1 cellular context compared by ENCODE assay signal in the genomic region with DNA sequence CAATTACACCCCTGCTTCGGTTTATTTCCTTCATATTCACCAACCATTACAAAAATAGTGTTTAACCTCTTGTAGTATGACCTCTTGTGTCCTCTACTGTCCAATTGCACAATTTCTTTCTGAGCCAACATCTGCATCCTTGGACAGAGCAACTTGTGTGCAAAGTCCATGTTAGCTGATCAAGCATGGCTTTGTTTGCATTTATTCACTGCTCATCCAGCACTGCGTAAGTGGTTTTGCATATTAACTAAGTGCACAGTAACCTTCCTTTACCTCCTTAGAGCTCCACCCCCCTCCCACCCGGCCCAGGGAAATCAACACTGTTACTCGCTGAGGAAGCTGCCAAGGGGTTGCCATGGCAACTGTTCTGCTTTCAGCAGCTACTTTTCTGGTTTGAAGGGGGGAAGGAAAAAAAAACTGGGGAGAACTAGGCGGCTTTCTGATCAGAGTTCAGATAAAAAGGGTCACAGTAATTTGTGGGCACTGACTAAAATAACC.
A peak's percentile ranks its signal among the peaks of the same experiment; 100 is the strongest.
TF ChIP-seq lines count a peak whose summit lies in the region.

No MANE protein-coding gene starts in this region.

TF ChIP-seq in HepG2, 621 proteins besides CTCF, POLR2A, EP300 and RAD21 (continued from another document and continues in another):
- no peak for TF ChIP-seq ZHX1 (CRISPR knock-in tag; IDR thresholded peaks at IDR 0.05; ENCODE audit: low read depth)
- TF ChIP-seq MLXIP (CRISPR knock-in tag; IDR thresholded peaks at IDR 0.05; ENCODE audit: borderline replicate concordance), result no peak
- TF ChIP-seq RXRB (CRISPR knock-in tag; IDR thresholded peaks at IDR 0.05; ENCODE audit: borderline replicate concordance), result peak; percentile 93
- no peak for TF ChIP-seq SMARCC2 (IDR thresholded peaks at IDR 0.05)
- TF ChIP-seq ZNF589 (CRISPR knock-in tag; conservative IDR thresholded peaks at IDR 0.05), result no peak
- TF ChIP-seq KLF12 (CRISPR knock-in tag; IDR thresholded peaks at IDR 0.05; ENCODE audit: borderline replicate concordance), result no peak
- TF ChIP-seq ZNF720 (CRISPR knock-in tag; IDR thresholded peaks at IDR 0.05), result no peak
- no peak for TF ChIP-seq ZNF280B (CRISPR knock-in tag; IDR thresholded peaks at IDR 0.05; ENCODE audit: borderline replicate concordance)
- TF ChIP-seq NR2F6 (IDR thresholded peaks at IDR 0.05), result peak; percentile 87
- peak; percentile 89 for TF ChIP-seq NR2F6 (CRISPR knock-in tag; IDR thresholded peaks at IDR 0.05)
- TF ChIP-seq MBNL3 (CRISPR knock-in tag; conservative IDR thresholded peaks at IDR 0.05), result no peak
- TF ChIP-seq, protein P1, sequence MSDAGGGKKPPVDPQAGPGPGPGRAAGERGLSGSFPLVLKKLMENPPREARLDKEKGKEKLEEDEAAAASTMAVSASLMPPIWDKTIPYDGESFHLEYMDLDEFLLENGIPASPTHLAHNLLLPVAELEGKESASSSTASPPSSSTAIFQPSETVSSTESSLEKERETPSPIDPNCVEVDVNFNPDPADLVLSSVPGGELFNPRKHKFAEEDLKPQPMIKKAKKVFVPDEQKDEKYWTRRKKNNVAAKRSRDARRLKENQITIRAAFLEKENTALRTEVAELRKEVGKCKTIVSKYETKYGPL (CRISPR knock-in tag; IDR thresholded peaks at IDR 0.05), result no peak
- no peak for TF ChIP-seq ARID2 (CRISPR knock-in tag; IDR thresholded peaks at IDR 0.05; ENCODE audit: borderline replicate concordance)
- TF ChIP-seq, protein P2, sequence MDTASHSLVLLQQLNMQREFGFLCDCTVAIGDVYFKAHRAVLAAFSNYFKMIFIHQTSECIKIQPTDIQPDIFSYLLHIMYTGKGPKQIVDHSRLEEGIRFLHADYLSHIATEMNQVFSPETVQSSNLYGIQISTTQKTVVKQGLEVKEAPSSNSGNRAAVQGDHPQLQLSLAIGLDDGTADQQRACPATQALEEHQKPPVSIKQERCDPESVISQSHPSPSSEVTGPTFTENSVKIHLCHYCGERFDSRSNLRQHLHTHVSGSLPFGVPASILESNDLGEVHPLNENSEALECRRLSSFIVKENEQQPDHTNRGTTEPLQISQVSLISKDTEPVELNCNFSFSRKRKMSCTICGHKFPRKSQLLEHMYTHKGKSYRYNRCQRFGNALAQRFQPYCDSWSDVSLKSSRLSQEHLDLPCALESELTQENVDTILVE (CRISPR knock-in tag; IDR thresholded peaks at IDR 0.05), result 0 out of 2 replicates have a peak, but pooled peaks have one; percentile 59
- no peak for TF ChIP-seq ZNF460 (CRISPR knock-in tag; IDR thresholded peaks at IDR 0.05; ENCODE audit: borderline replicate concordance)
- no peak for TF ChIP-seq ADNP (CRISPR knock-in tag; IDR thresholded peaks at IDR 0.05)
- TF ChIP-seq ZNF30 (CRISPR knock-in tag; IDR thresholded peaks at IDR 0.05), result no peak
- TF ChIP-seq PATZ1 (CRISPR knock-in tag; IDR thresholded peaks at IDR 0.05), result peak; percentile 32; the same call in 1 of the 2 replicates
- TF ChIP-seq, protein P3, sequence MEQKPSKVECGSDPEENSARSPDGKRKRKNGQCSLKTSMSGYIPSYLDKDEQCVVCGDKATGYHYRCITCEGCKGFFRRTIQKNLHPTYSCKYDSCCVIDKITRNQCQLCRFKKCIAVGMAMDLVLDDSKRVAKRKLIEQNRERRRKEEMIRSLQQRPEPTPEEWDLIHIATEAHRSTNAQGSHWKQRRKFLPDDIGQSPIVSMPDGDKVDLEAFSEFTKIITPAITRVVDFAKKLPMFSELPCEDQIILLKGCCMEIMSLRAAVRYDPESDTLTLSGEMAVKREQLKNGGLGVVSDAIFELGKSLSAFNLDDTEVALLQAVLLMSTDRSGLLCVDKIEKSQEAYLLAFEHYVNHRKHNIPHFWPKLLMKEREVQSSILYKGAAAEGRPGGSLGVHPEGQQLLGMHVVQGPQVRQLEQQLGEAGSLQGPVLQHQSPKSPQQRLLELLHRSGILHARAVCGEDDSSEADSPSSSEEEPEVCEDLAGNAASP (CRISPR knock-in tag; IDR thresholded peaks at IDR 0.05; ENCODE audit: borderline replicate concordance), result peak; percentile 94; the same call in 1 of the 2 replicates
- TF ChIP-seq CBX1 (IDR thresholded peaks at IDR 0.05; ENCODE audit: low read depth), result no peak
- TF ChIP-seq STAT6 (CRISPR knock-in tag; IDR thresholded peaks at IDR 0.05; ENCODE audit: borderline replicate concordance), result no peak
- TF ChIP-seq DZIP1 (CRISPR knock-in tag; IDR thresholded peaks at IDR 0.05), result no peak
- TF ChIP-seq CEBPZ (IDR thresholded peaks at IDR 0.05; ENCODE audit: low read length), result no peak
- no peak for TF ChIP-seq HDAC6 (IDR thresholded peaks at IDR 0.05; ENCODE audit: low read depth, low read length)
- TF ChIP-seq THAP11 (CRISPR knock-in tag; IDR thresholded peaks at IDR 0.05), result peak; percentile 67; the same call in 1 of the 2 replicates
- no peak for TF ChIP-seq ZNF343 (CRISPR knock-in tag; IDR thresholded peaks at IDR 0.05)
- TF ChIP-seq ZNF496 (CRISPR knock-in tag; IDR thresholded peaks at IDR 0.05; ENCODE audit: insufficient replicate concordance), result no peak
- TF ChIP-seq RFX1 (IDR thresholded peaks at IDR 0.05), result peak; percentile 67
- no peak for TF ChIP-seq MXI1 (IDR thresholded peaks at IDR 0.05; ENCODE audit: borderline replicate concordance, low read depth, low read length)
- no peak for TF ChIP-seq ZNF83 (CRISPR knock-in tag; IDR thresholded peaks at IDR 0.05; ENCODE audit: borderline replicate concordance)
- no peak for TF ChIP-seq ZNF329 (CRISPR knock-in tag; IDR thresholded peaks at IDR 0.05; ENCODE audit: low read depth)
- 0 out of 2 replicates have a peak, but pooled peaks have one; percentile 51 for TF ChIP-seq ZNF878 (CRISPR knock-in tag; IDR thresholded peaks at IDR 0.05)
